ENCODE assay signal across 2 cellular contexts in genomic region chr13:59458908-59459579, GRCh38.
TF ChIP-seq lines count a peak whose summit lies in the region.

No MANE protein-coding gene starts in this region.

TF ChIP-seq in liver, 16 proteins besides CTCF, POLR2A, EP300 and RAD21 (continued from another document):
- TF ChIP-seq EGR1 (IDR thresholded peaks at IDR 0.05; ENCODE audit: low read depth in 2 of 2) (no peak), FOXA2 (IDR thresholded peaks at IDR 0.05) (no peak), SP1 (IDR thresholded peaks at IDR 0.05) (no peak), ATF3 (IDR thresholded peaks at IDR 0.05) (no peak), NR2F2 (IDR thresholded peaks at IDR 0.05) (peak; percentile 34), YY1 (IDR thresholded peaks at IDR 0.05) (no peak)
TF ChIP-seq in liver: peak in this region for 1.

TF ChIP-seq in HepG2, 621 proteins besides CTCF, POLR2A, EP300 and RAD21 (continued from another document):
- TF ChIP-seq SKI (IDR thresholded peaks at IDR 0.05; ENCODE audit: partially characterized antibody) (no peak), ZFX (CRISPR knock-in tag; IDR thresholded peaks at IDR 0.05; ENCODE audit: low read depth) (no peak), ZNF609 (CRISPR knock-in tag; IDR thresholded peaks at IDR 0.05; ENCODE audit: borderline replicate concordance) (no peak), PAXIP1 (CRISPR knock-in tag; conservative IDR thresholded peaks at IDR 0.05) (no peak), ZNF788 (CRISPR knock-in tag; IDR thresholded peaks at IDR 0.05; ENCODE audit: borderline replicate concordance) (no peak), HINFP (CRISPR knock-in tag; IDR thresholded peaks at IDR 0.05; ENCODE audit: low read depth) (no peak), ARID3A (IDR thresholded peaks at IDR 0.05; ENCODE audit: low read depth, low read length) (no peak), SOX6 (IDR thresholded peaks at IDR 0.05) (no peak), SOX6 (CRISPR knock-in tag; IDR thresholded peaks at IDR 0.05) (no peak), HOXA3 (CRISPR knock-in tag; IDR thresholded peaks at IDR 0.05) (no peak), ZNF619 (CRISPR knock-in tag; IDR thresholded peaks at IDR 0.05) (no peak)
